ENCODE assay signal across 22 cellular contexts in genomic region chr16:10932959-10933710, GRCh38. TPM values are rescaled to one million over a fixed set of nuclear protein-coding genes. Genes with fewer than 3 reads are reported as not detected.
A peak's percentile ranks its signal among the peaks of the same experiment; 100 is the strongest.
DNase-seq lines count a peak whose midpoint lies in the region; ATAC-seq and TF ChIP-seq lines count a peak whose summit lies in the region.
"Had no signal": no experiment of that assay in that cellular context is flagged by ENCODE, and none has a peak within 500 bp of the region (broad histone marks: within the 10 kb centered on the region; RNA-seq: fewer than 3 reads in every experiment).

No MANE protein-coding gene starts in this region.

- peaks cover 37% of the 10 kb centered on the region for H3K4me1 Mint-ChIP-seq in chondrocyte (ENCODE audit: low read depth)

- H3K4me2 ChIP-seq in IMR-90 (ENCODE audit: low read depth, low read length): no peak overlapping the region

- no peak overlapping the region for H3K56ac ChIP-seq in IMR-90 (ENCODE audit: extremely low read depth, insufficient read depth, low read length)

- dilution Hi-C loops in IMR-90 (cut with HindIII; ENCODE audit: low sequenced_read_pairs, unreplicated experiment): no loop called here

- H2BK120ac ChIP-seq in IMR-90 (ENCODE audit: low read depth, low read length): no peak overlapping the region

- no TSS peak for BruUV-seq in IMR-90 (replicated peaks; lab: Mats Ljungman, UMichigan)

- H4K20me1 ChIP-seq in IMR-90 (ENCODE audit: insufficient read depth, low read length): peaks cover 78% of the 10 kb centered on the region

- peaks cover 6% of the 10 kb centered on the region for H3K36me3 Mint-ChIP-seq in chondrocyte (ENCODE audit: low read depth)

- POLR2A ChIA-PET in IMR-90 (lab: Charles Lee; ENCODE audit: unreplicated experiment): no interaction called here

- no peak overlapping the region for H2AK5ac ChIP-seq in IMR-90 (ENCODE audit: low read depth, low read length)

- TF ChIP-seq RAD21 in IMR-90 (IDR thresholded peaks at IDR 0.05; ENCODE audit: low read length): no peak

- H2AFZ ChIP-seq in IMR-90 (replicated peaks; ENCODE audit: low read length, poor library complexity): no peak overlapping the region

- CTCF ChIA-PET in IMR-90 (lab: Yijun Ruan, JAX): no interaction called here

- no peak overlapping the region for H3K18ac ChIP-seq in IMR-90 (ENCODE audit: low read depth, low read length)

- H3K4me3 Mint-ChIP-seq in chondrocyte (ENCODE audit: unreplicated experiment): no peak overlapping the region

- WGBS in heart right ventricle, 2 donors: 77 to 79% methylated on average over 11 of the region's 11 CpGs
- 92% methylated on average over 3 of the region's 11 CpGs; no CpG with 5 or more reads in 1 of the 2 experiments for WGBS in IMR-90 (ENCODE audit: extremely low coverage in 2 of 2, insufficient read length in 1 of 2), 2 experiments

- H3K9me1 ChIP-seq in IMR-90 (ENCODE audit: insufficient read depth, low read length): peaks cover 16% of the 10 kb centered on the region

- peaks cover 31 to 77% of the 10 kb centered on the region in 2 experiments for H3K79me1 ChIP-seq in IMR-90 (ENCODE audit: low read depth in 1 of 2, low read length in 2 of 2)

- H3K14ac ChIP-seq in IMR-90 (replicated peaks; ENCODE audit: low read depth, low read length): no peak overlapping the region

- no peak for TF ChIP-seq POLR2A in IMR-90 (IDR thresholded peaks at IDR 0.05; ENCODE audit: low read depth, low read length)

- H3K27me3 ChIP-seq in heart right ventricle: no peaks in the 10 kb centered on the region
- no peaks in the 10 kb centered on the region for H3K27me3 ChIP-seq in IMR-90 (ENCODE audit: control insufficient read depth, insufficient read depth, low read length)
- H3K27me3 ChIP-seq in skeletal muscle tissue (ENCODE audit: control insufficient read depth in 3 of 3, insufficient read depth in 3 of 3, low read length in 3 of 3): no peaks in the 10 kb centered on the region
- H3K27me3 ChIP-seq: foreskin keratinocyte had no signal

- H3K27me3 Mint-ChIP-seq in chondrocyte (ENCODE audit: low read depth): no peaks in the 10 kb centered on the region

- no peak overlapping the region for H3K4ac ChIP-seq in IMR-90 (ENCODE audit: low read depth, low read length)

- H3K9me3 ChIP-seq in heart right ventricle (no peaks in the 10 kb centered on the region), IMR-90 (ENCODE audit: control insufficient read depth, insufficient read depth, low read length) (no peaks in the 10 kb centered on the region), skeletal muscle tissue (ENCODE audit: control insufficient read depth in 3 of 3, low read length in 3 of 3) (no peaks in the 10 kb centered on the region)
- H3K9me3 ChIP-seq: mucosa of descending colon had no signal

- DNase-seq in heart right ventricle: no peak
- DNase-seq in left cardiac atrium: no peak
- DNase-seq in IMR-90: no peak
- DNase-seq in chondrocyte (ENCODE audit: low spot score): no peak
- DNase-seq in stimulated activated CD4-positive, alpha-beta T cell treated with anti-CD3 and anti-CD28 coated beads, Interleukin-1b, Interleukin-23, amount 100 ng/mL, for 48 hours: no peak
- no peak for DNase-seq in activated naive CD4-positive, alpha-beta T cell treated with Interleukin-2 at 50 U/mL for 16 hours
- no peak for DNase-seq in DMS153 treated with DMSO at 0.1 percent for 48 hours (lab: John Stamatoyannopoulos, UW; ENCODE audit: unreplicated experiment)
- DNase-seq: activated CD4-positive, alpha-beta T cell treated with anti-CD3 and anti-CD28 coated beads for 1 hour; activated effector memory CD4-positive, alpha-beta T cell treated with Interleukin-2 at 50 U/mL for 16 hours; foreskin keratinocyte; KG1; left colon; NCI-H1105 treated with DMSO at 0.1 percent for 48 hours; NCI-H2107; NCI-H524; occipital lobe; T1000 had no signal

- no peak overlapping the region for H2BK15ac ChIP-seq in IMR-90 (ENCODE audit: low read depth, low read length)

- H2AK9ac ChIP-seq in IMR-90 (replicated peaks; ENCODE audit: low read depth, low read length, poor library complexity): no peak overlapping the region

- ATAC-seq in heart right ventricle: peak in 2 of 8 donors; percentile 13 to 14
- ATAC-seq in left cardiac atrium: no peak
- peak; percentile 32 for ATAC-seq in IMR-90 (ENCODE audit: low read depth)
- ATAC-seq: foreskin keratinocyte, left colon, mucosa of descending colon, sciatic nerve had no signal

- H3K36me3 ChIP-seq in heart right ventricle (peaks cover 0 to 57% (median 8%) of the 10 kb centered on the region in 9 donors), IMR-90 (ENCODE audit: control insufficient read depth, insufficient read depth, low read length) (peaks cover 29% of the 10 kb centered on the region), skeletal muscle tissue (ENCODE audit: control insufficient read depth in 3 of 3, insufficient read depth in 3 of 3, low read length in 3 of 3) (peaks cover 16 to 30% (median 20%) of the 10 kb centered on the region in 3 donors)

- H3K23ac ChIP-seq in IMR-90 (ENCODE audit: low read depth, low read length): no peak overlapping the region

- peak overlapping the region in 9 of 10 donors; percentile 21 to 58 (median 27) for H3K27ac ChIP-seq in heart right ventricle
- H3K27ac ChIP-seq in IMR-90 (ENCODE audit: insufficient read depth, low read length): no peak overlapping the region
- peak overlapping the region; percentile 28 for H3K27ac ChIP-seq in skeletal muscle tissue (ENCODE audit: low read depth, low read length)
- H3K27ac ChIP-seq: epithelial cell of prostate, foreskin keratinocyte, SK-N-MC had no signal

- H3K27ac Mint-ChIP-seq in chondrocyte (ENCODE audit: unreplicated experiment): peak overlapping the region; percentile 36

- intact Hi-C loops in heart right ventricle (cut with DNase I): loop anchor here in 1 of 10 donors (10.0 kb wide), 1 partner anchor 608 kb away; no protein-coding TSS in a partner anchor
- intact Hi-C loops in left cardiac atrium (cut with DNase I): loop anchor here in 1 of 2 donors (10.0 kb wide), 1 partner anchor 358 kb away; no protein-coding TSS in a partner anchor
- intact Hi-C loops in IMR-90 (cut with micrococcal nuclease): no loop called here

- H3K4me1 ChIP-seq in heart right ventricle: peaks cover 31 to 86% (median 80%) of the 10 kb centered on the region in 9 donors
- peaks cover 6% of the 10 kb centered on the region for H3K4me1 ChIP-seq in IMR-90 (ENCODE audit: control insufficient read depth, insufficient read depth, low read length)
- peaks cover 65 to 76% (median 66%) of the 10 kb centered on the region in 3 donors for H3K4me1 ChIP-seq in skeletal muscle tissue (ENCODE audit: control insufficient read depth in 3 of 3, insufficient read depth in 3 of 3, low read length in 3 of 3)
- H3K4me1 ChIP-seq: foreskin keratinocyte had no signal

- H3K4me3 ChIP-seq in heart right ventricle (no peak overlapping the region), IMR-90 (ENCODE audit: insufficient read depth, low read depth, low read length) (no peak overlapping the region), skeletal muscle tissue (ENCODE audit: low read length in 3 of 3) (peak overlapping the region in 1 of 3 donors; percentile 29)
- H3K4me3 ChIP-seq: mucosa of descending colon, SK-N-MC had no signal

- H4K5ac ChIP-seq in IMR-90 (ENCODE audit: low read depth, low read length): no peak overlapping the region

- H3K9ac ChIP-seq in IMR-90 (ENCODE audit: low read depth, low read length) (no peak overlapping the region), skeletal muscle tissue (ENCODE audit: low read depth in 1 of 3, low read length in 3 of 3) (peak overlapping the region in 2 of 3 donors; percentile 27 to 54)

- no peak overlapping the region for H2BK20ac ChIP-seq in IMR-90 (ENCODE audit: low read depth, low read length)

- H2BK5ac ChIP-seq in IMR-90 (ENCODE audit: low read depth, low read length, poor library complexity, severe bottlenecking): no peak overlapping the region

- no peak overlapping the region for H4K8ac ChIP-seq in IMR-90 (ENCODE audit: low read depth in 2 of 2, low read length in 2 of 2)

- in situ Hi-C loops in IMR-90 (cut with MboI; ENCODE audit: low sequenced_read_pairs): loop anchor here (25.0 kb wide), 1 partner anchor 1821 kb away; no protein-coding TSS in a partner anchor

- TF ChIP-seq CTCF in heart right ventricle (IDR thresholded peaks at IDR 0.05) (no peak), IMR-90 (conservative IDR thresholded peaks at IDR 0.05; ENCODE audit: low read depth, low read length) (no peak), chondrocyte (IDR thresholded peaks at IDR 0.05) (no peak)

- H3K9me3 Mint-ChIP-seq in chondrocyte (ENCODE audit: low read depth): no peaks in the 10 kb centered on the region

- no peak overlapping the region for H4K91ac ChIP-seq in IMR-90 (ENCODE audit: insufficient read depth, low read depth, low read length)

TF ChIP-seq in IMR-90, 13 proteins besides CTCF, POLR2A, EP300 and RAD21 (continues in another document):
- TF ChIP-seq MAZ (IDR thresholded peaks at IDR 0.05; ENCODE audit: borderline replicate concordance, low read depth, low read length) (no peak), MXI1 (IDR thresholded peaks at IDR 0.05; ENCODE audit: borderline replicate concordance, low read depth, low read length) (no peak), CHD1 (IDR thresholded peaks at IDR 0.05; ENCODE audit: low read depth, low read length) (no peak)

RNA-seq across cellular contexts. Expression of gene DEXI, which starts 9.1 kb away (rescaled TPM):
- total RNA-seq in heart right ventricle (100 to 1,000 TPM in 4 of 10 donors, 10 to 100 TPM in 6; 68.8 to 109 (median 81.6) TPM), left cardiac atrium (10 to 100 TPM; 68.5 to 84.9 TPM), IMR-90 (2012; rRNA removed) (43.7 and 44.4 TPM in 2 replicates), chondrocyte (37.2 to 41.1 TPM (median 40.6 TPM) in 3 replicates), skeletal muscle tissue (42.8 TPM)
- polyA plus RNA-seq in heart right ventricle (100 to 1,000 TPM in 1 of 2 donors, 10 to 100 TPM in 1; 91.4 to 104 TPM), IMR-90 (2012; rRNA removed) (62.5 and 63.6 TPM in 2 replicates)
- polyA plus RNA-seq in IMR-90 (2012; cell fraction: cytosol; rRNA removed): 73.1 and 112 TPM in 2 replicates
- 27.5 and 44.2 TPM in 2 replicates for polyA plus RNA-seq in IMR-90 (2012; cell fraction: nucleus; rRNA removed; ENCODE audit: low replicate concordance)

RNA-seq across cellular contexts. Expression of gene CLEC16A, which starts 11.2 kb away (rescaled TPM):
- total RNA-seq in heart right ventricle (10 to 100 TPM; 17.2 to 30.8 (median 23.2) TPM), left cardiac atrium (10 to 100 TPM; 25.5 to 30.2 TPM), IMR-90 (2012; rRNA removed) (16.5 and 18.3 TPM in 2 replicates), chondrocyte (17.9 to 23.1 TPM (median 19.4 TPM) in 3 replicates), skeletal muscle tissue (14.6 TPM)
- polyA plus RNA-seq in heart right ventricle (10 to 100 TPM; 12.1 to 16.7 TPM), IMR-90 (2012; rRNA removed) (15.4 and 15.9 TPM in 2 replicates)
- 11.0 and 13.5 TPM in 2 replicates for polyA plus RNA-seq in IMR-90 (2012; cell fraction: cytosol; rRNA removed)
- polyA plus RNA-seq in IMR-90 (2012; cell fraction: nucleus; rRNA removed; ENCODE audit: low replicate concordance): 22.9 and 31.5 TPM in 2 replicates

RNA-seq across cellular contexts. Expression of gene CIITA, which starts 56.1 kb away (rescaled TPM):
- total RNA-seq in heart right ventricle (10 to 100 TPM in 3 of 10 donors, 1 to 10 TPM in 7; 5.1 to 50.8 (median 8.7) TPM), left cardiac atrium (1 to 10 TPM; 6.6 to 9.9 TPM), IMR-90 (2012; rRNA removed) (not detected in 2 replicates), chondrocyte (not detected in 3 replicates), skeletal muscle tissue (1.0 TPM)
- polyA plus RNA-seq in heart right ventricle (10 to 100 TPM in 1 of 2 donors, 1 to 10 TPM in 1; 2.1 to 25.3 TPM), IMR-90 (2012; rRNA removed) (0.04 and 0.10 TPM in 2 replicates)
- 0.03 and 0.11 TPM in 2 replicates for polyA plus RNA-seq in IMR-90 (2012; cell fraction: cytosol; rRNA removed)
- polyA plus RNA-seq in IMR-90 (2012; cell fraction: nucleus; rRNA removed; ENCODE audit: low replicate concordance): 0.29 and 0.36 TPM in 2 replicates
